In the genomic region with DNA sequence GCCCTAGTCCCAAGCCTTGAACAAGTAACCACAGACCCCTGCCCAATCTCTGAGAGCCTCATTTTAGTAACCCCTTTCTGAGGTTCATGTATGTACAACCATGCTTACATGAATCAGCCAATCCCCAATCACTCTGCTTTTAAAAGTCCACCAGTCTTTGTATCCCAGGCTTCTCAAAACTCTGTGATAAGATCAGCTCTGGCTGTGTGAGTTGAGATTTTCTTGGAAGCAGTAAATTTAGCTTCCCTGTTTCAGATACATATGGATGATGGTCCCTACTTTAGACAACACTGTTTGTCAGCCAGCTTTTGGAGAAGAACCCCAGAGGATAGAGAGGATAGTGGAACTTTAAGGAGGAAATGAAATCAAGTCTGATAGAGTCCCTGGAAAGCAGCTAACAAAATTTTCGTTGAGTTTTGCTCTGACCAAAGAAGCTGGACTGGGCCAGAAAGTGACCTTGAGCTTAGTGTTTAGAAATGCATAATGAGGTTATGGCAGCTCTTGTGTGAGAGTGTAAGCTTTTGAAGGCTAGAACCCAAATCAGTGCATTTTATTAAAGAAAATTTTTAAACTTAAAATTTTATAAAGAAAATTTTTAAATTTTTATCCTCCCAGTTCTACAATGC, we compare ENCODE assay signal across 25 cellular contexts. TPM values are rescaled to one million over a fixed set of nuclear protein-coding genes. Genes with fewer than 3 reads are reported as not detected.
DNase-seq lines count a peak whose midpoint lies in the region; ATAC-seq, FAIRE-seq and TF ChIP-seq lines count a peak whose summit lies in the region.
"Had no signal": no experiment of that assay in that cellular context is flagged by ENCODE, and none has a peak within 500 bp of the region (broad histone marks: within the 10 kb centered on the region; RNA-seq: fewer than 3 reads in every experiment).

No MANE protein-coding gene starts in this region.

- H3K36me3 ChIP-seq in HepG2 (replicated peaks in 1 of 2; ENCODE audit: control insufficient read depth in 1 of 2, insufficient read depth in 2 of 2, low read length in 2 of 2) (peaks cover 2 to 13% of the 10 kb centered on the region in 2 experiments; a peak in 3 of 5 replicates), right lobe of liver (peaks cover 0 to 6% (median 0%) of the 10 kb centered on the region in 4 donors), GM12878 (ENCODE audit: control insufficient read depth in 2 of 2, insufficient read depth in 2 of 2, low read length in 1 of 2) (no peaks in the 10 kb centered on the region), mesenchymal stem cell (ENCODE audit: control insufficient read depth in 1 of 2, insufficient read depth in 2 of 2, low read depth in 1 of 2, low read length in 2 of 2) (peaks cover 0 to 6% of the 10 kb centered on the region in 2 experiments)
- H3K36me3 ChIP-seq: adrenal gland, ovary had no signal

- H2BK12ac ChIP-seq in mesenchymal stem cell (ENCODE audit: low read length in 2 of 2) = no peak overlapping the region

- no peak for ATAC-seq in HepG2
- ATAC-seq in right lobe of liver = no peak
- ATAC-seq in GM12878 = no peak
- no peak for ATAC-seq in foreskin keratinocyte
- ATAC-seq: Right ventricle myocardium inferior, T-cell had no signal

- 0% methylated on average over 1 of the region's 1 CpG for WGBS in HepG2 (ENCODE audit: low lambda C conversion rate)
- 0% methylated on average over 1 of the region's 1 CpG for WGBS in right lobe of liver (ENCODE audit: insufficient coverage, low coverage, low lambda C conversion rate, missing lambda C conversion rate)
- 0% methylated on average over 1 of the region's 1 CpG for WGBS in GM12878 (ENCODE audit: insufficient coverage, insufficient replicate concordance, low lambda C conversion rate, missing lambda C conversion rate)
- 48% methylated on average over 1 of the region's 1 CpG for WGBS in mesenchymal stem cell

- H2BK5ac ChIP-seq in mesenchymal stem cell (ENCODE audit: low read depth, low read length, poor library complexity, severe bottlenecking) = no peak overlapping the region

- TF ChIP-seq CTCF in HepG2 (CRISPR knock-in tag; IDR thresholded peaks at IDR 0.05) (no peak), right lobe of liver (IDR thresholded peaks at IDR 0.05) (no peak), GM12878 (IDR thresholded peaks at IDR 0.05 in 2 of 3, conservative IDR thresholded peaks at IDR 0.05 in 1 of 3; ENCODE audit: control insufficient read depth in 2 of 3, extremely low read depth in 1 of 3, insufficient read depth in 1 of 3, low read depth in 3 of 3, low read length in 3 of 3) (no peak), foreskin keratinocyte (conservative IDR thresholded peaks at IDR 0.05) (no peak)

- peak overlapping the region; percentile 50 for H3K27ac ChIP-seq in HepG2 (ENCODE audit: extremely low read length, insufficient read depth, low read length)
- no peak overlapping the region for H3K27ac ChIP-seq in right lobe of liver
- H3K27ac ChIP-seq in GM12878 (ENCODE audit: control insufficient read depth, insufficient read depth) = peak overlapping the region; percentile 21; the same call in 1 of the 2 replicates
- H3K27ac ChIP-seq in mesenchymal stem cell (ENCODE audit: low read length, poor library complexity, severe bottlenecking) = no peak overlapping the region
- H3K27ac ChIP-seq in foreskin keratinocyte = no peak overlapping the region
- H3K27ac ChIP-seq: BLaER1 treated with 17β-estradiol and CSF1 and Interleukin-3, amounts not matched to agents 10 nM and 100 nM; left ventricle myocardium inferior had no signal

- no peak overlapping the region for H2AFZ ChIP-seq in HepG2 (ENCODE audit: low read length)
- no peak overlapping the region for H2AFZ ChIP-seq in GM12878 (ENCODE audit: control insufficient read depth, low read depth, low read length)
- no peak overlapping the region for H2AFZ ChIP-seq in mesenchymal stem cell (ENCODE audit: low read depth, low read length)

- POLR2A ChIA-PET in HepG2 (lab: Yijun Ruan, JAX) (interaction anchor here (0.9 to 2.0 kb wide), 3 partner anchors 9 to 178 kb away, joined by 4 to 8 read pairs (median 5); a partner anchor contains a TSS), GM12878 (lab: Charles Lee) (interaction anchor here (0.9 kb wide), 1 partner anchor 10 kb away, joined by 3 read pairs; no protein-coding TSS in a partner anchor)

- TF ChIP-seq RAD21 in HepG2 (CRISPR knock-in tag; IDR thresholded peaks at IDR 0.05) (no peak), GM12878 (IDR thresholded peaks at IDR 0.05; ENCODE audit: insufficient read depth, low read depth, low read length) (no peak)

- H3K79me2 ChIP-seq in HepG2 (ENCODE audit: insufficient read depth, low read length) (peaks cover 83% of the 10 kb centered on the region), GM12878 (ENCODE audit: control insufficient read depth, insufficient read depth, low read length) (peaks cover 63% of the 10 kb centered on the region)

- TF ChIP-seq EP300 in HepG2 (IDR thresholded peaks at IDR 0.05; ENCODE audit: low read depth in 2 of 2, low read length in 2 of 2) = no peak
- no peak for TF ChIP-seq EP300 in HepG2 (CRISPR knock-in tag; IDR thresholded peaks at IDR 0.05; ENCODE audit: borderline replicate concordance)
- no peak for TF ChIP-seq EP300 in GM12878 (IDR thresholded peaks at IDR 0.05; ENCODE audit: borderline replicate concordance in 1 of 2, control insufficient read depth in 1 of 2, low read depth in 2 of 2, low read length in 2 of 2)

- H3K14ac ChIP-seq in mesenchymal stem cell (ENCODE audit: low read length in 2 of 2) = no peak overlapping the region

- intact Hi-C loops in HepG2 (cut with micrococcal nuclease; ENCODE audit: unreplicated experiment) = loop anchor here (2.0 kb wide), 1 partner anchor 78 kb away; a partner anchor contains a TSS
- intact Hi-C loops in right lobe of liver (cut with DNase I) = no loop called here
- intact Hi-C loops in GM12878 (cut with micrococcal nuclease; ENCODE audit: unreplicated experiment) = loop anchor here (2.0 kb wide), 1 partner anchor 34 kb away; no protein-coding TSS in a partner anchor

- BruUV-seq in HepG2 (replicated peaks; lab: Mats Ljungman, UMichigan) (no TSS peak), GM12878 (replicated peaks; lab: Mats Ljungman, UMichigan) (no TSS peak)

- no peak overlapping the region for H2BK15ac ChIP-seq in mesenchymal stem cell (ENCODE audit: low read depth, poor library complexity, severe bottlenecking)

- TF ChIP-seq POLR2A in HepG2 (IDR thresholded peaks at IDR 0.05; ENCODE audit: insufficient read depth in 1 of 2, low read depth in 2 of 2, low read length in 2 of 2) (peak in 1 of 2 experiments; percentile 33; a peak in 1 of 4 replicates), right lobe of liver (IDR thresholded peaks at IDR 0.05) (no peak), GM12878 (IDR thresholded peaks at IDR 0.05; ENCODE audit: low read depth, low read length) (no peak)

- H3K4me1 ChIP-seq in HepG2 (ENCODE audit: insufficient read depth, low read length) (peaks cover 88% of the 10 kb centered on the region), right lobe of liver (peaks cover 0 to 16% (median 5%) of the 10 kb centered on the region in 4 donors), GM12878 (ENCODE audit: control insufficient read depth, insufficient read depth, low read length) (peaks cover 6% of the 10 kb centered on the region; the same call in 1 of the 2 replicates), mesenchymal stem cell (ENCODE audit: control insufficient read depth, insufficient read depth, low read depth, low read length) (peaks cover 10% of the 10 kb centered on the region), foreskin keratinocyte (no peaks in the 10 kb centered on the region)

- H4K20me1 ChIP-seq in HepG2 (ENCODE audit: insufficient read depth, low read length) = peaks cover 77% of the 10 kb centered on the region
- no peaks in the 10 kb centered on the region for H4K20me1 ChIP-seq in GM12878 (ENCODE audit: control insufficient read depth, insufficient read depth)

- H3K9me3 ChIP-seq in HepG2 (ENCODE audit: low read length) (no peaks in the 10 kb centered on the region), right lobe of liver (no peaks in the 10 kb centered on the region), GM12878 (replicated peaks; ENCODE audit: control insufficient read depth, insufficient read depth, low read length) (no peaks in the 10 kb centered on the region), mesenchymal stem cell (ENCODE audit: control insufficient read depth, low read length) (no peaks in the 10 kb centered on the region)
- H3K9me3 ChIP-seq: adrenal gland, ovary had no signal

- no peak overlapping the region for H3K23ac ChIP-seq in mesenchymal stem cell (ENCODE audit: low read length in 2 of 2)

- H3K79me1 ChIP-seq in mesenchymal stem cell (replicated peaks; ENCODE audit: low read length, poor library complexity, severe bottlenecking) = no peaks in the 10 kb centered on the region

- H4K91ac ChIP-seq in mesenchymal stem cell (ENCODE audit: low read length) = no peak overlapping the region

- H3K4me3 ChIP-seq in HepG2 (replicated peaks in 1 of 3; ENCODE audit: insufficient read depth in 1 of 3, low read depth in 2 of 3, low read length in 3 of 3) = peak overlapping the region in 1 of 3 experiments; percentile 28; a peak in 1 of 6 replicates
- H3K4me3 ChIP-seq in right lobe of liver = no peak overlapping the region
- no peak overlapping the region for H3K4me3 ChIP-seq in GM12878
- no peak overlapping the region for H3K4me3 ChIP-seq in mesenchymal stem cell (ENCODE audit: insufficient read depth in 1 of 2, low read depth in 1 of 2, low read length in 2 of 2)
- H3K4me3 ChIP-seq: adrenal gland; BLaER1 treated with 17β-estradiol and CSF1 and Interleukin-3, amounts not matched to agents 10 nM and 100 nM; left ventricle myocardium inferior; ovary had no signal

- FAIRE-seq in HepG2 (lab: Jason Lieb, UNC) (no peak), GM12878 (lab: Jason Lieb, UNC) (no peak)
- FAIRE-seq: urothelium cell line had no signal

- no peak overlapping the region for H2AK5ac ChIP-seq in mesenchymal stem cell (ENCODE audit: low read length, severe bottlenecking)

- DNase-seq in HepG2 (ENCODE audit: low spot score) (peak; percentile 29), right lobe of liver (no peak), GM12878 (ENCODE audit: low read depth, low spot score) (no peak), mesenchymal stem cell (peak; percentile 47), foreskin keratinocyte (no peak), NCI-H82 treated with DMSO at 0.1 percent for 48 hours (lab: John Stamatoyannopoulos, UW; ENCODE audit: unreplicated experiment) (no peak), midbrain (lab: John Stamatoyannopoulos, UW) (no peak)
- no peak for DNase-seq in stimulated activated CD4-positive, alpha-beta T cell treated with anti-CD3 and anti-CD28 coated beads, Interleukin-1b, Interleukin-23, amount 100 ng/mL, for 48 hours
- DNase-seq: activated CD4-positive, alpha-beta T cell treated with anti-CD3 and anti-CD28 coated beads, Interleukin-2, amount 10 ng/mL, durations not matched to agents 7 days and 5 days; activated CD8-positive, alpha-beta memory T cell treated with anti-CD3 and anti-CD28 coated beads, Interleukin-2, amount 50 U/mL, for 4 hours; activated effector memory CD4-positive, alpha-beta T cell treated with anti-CD3 and anti-CD28 coated beads, Interleukin-2, amount 50 U/mL, for 16 hours; central memory CD4-positive, alpha-beta T cell; HFFc6; KG1; left ventricle myocardium inferior; NCI-H1105 treated with DMSO at 0.1 percent for 48 hours; NCI-H2107; NCI-H524; ovary; stimulated activated CD4-positive, alpha-beta T cell treated with anti-CD3 and anti-CD28 coated beads, Interleukin-2, amount 100 ng/mL, for 48 hours; T-cell had no signal

- no peak overlapping the region for H2BK120ac ChIP-seq in mesenchymal stem cell (ENCODE audit: low read depth, low read length)

- in situ Hi-C loops in HepG2 (cut with HindIII; ENCODE audit: extremely low pct_ligation_motif_present, low pct_unique_long_range_greater_than_20kb) (no loop called here), GM12878 (cut with MboI) (no loop called here)

- H3K27me3 ChIP-seq in HepG2 (ENCODE audit: control insufficient read depth in 1 of 2, insufficient read depth in 2 of 2, low read length in 2 of 2) (no peaks in the 10 kb centered on the region), right lobe of liver (no peaks in the 10 kb centered on the region), GM12878 (replicated peaks in 1 of 2; ENCODE audit: control insufficient read depth in 2 of 2, insufficient read depth in 2 of 2, low read length in 1 of 2) (no peaks in the 10 kb centered on the region), mesenchymal stem cell (ENCODE audit: control insufficient read depth in 1 of 2, insufficient read depth in 1 of 2, low read length in 2 of 2) (no peaks in the 10 kb centered on the region), foreskin keratinocyte (no peaks in the 10 kb centered on the region)
- H3K27me3 ChIP-seq: adrenal gland; BLaER1 treated with 17β-estradiol and CSF1 and Interleukin-3, amounts not matched to agents 10 nM and 100 nM; ovary had no signal

- peak overlapping the region; percentile 24; the same call in 1 of the 2 replicates for H3K9ac ChIP-seq in HepG2 (ENCODE audit: insufficient read depth, low read depth, low read length)
- peak overlapping the region; percentile 6; the same call in 1 of the 2 replicates for H3K9ac ChIP-seq in GM12878 (ENCODE audit: control insufficient read depth, insufficient read depth, low read length)
- H3K9ac ChIP-seq in mesenchymal stem cell (ENCODE audit: low read length) = no peak overlapping the region
- H3K9ac ChIP-seq: BLaER1 treated with 17β-estradiol and CSF1 and Interleukin-3, amounts not matched to agents 10 nM and 100 nM had no signal

- RAD21 ChIA-PET in GM12878 (lab: Charles Lee; ENCODE audit: unreplicated experiment) = interaction anchor here (0.6 to 1.4 kb wide), 4 partner anchors 13 to 168 kb away, joined by 3 to 4 read pairs (median 3); a partner anchor contains a TSS

- peak overlapping the region; percentile 56 for H3K4me2 ChIP-seq in HepG2 (ENCODE audit: low read depth, low read length)
- H3K4me2 ChIP-seq in GM12878 (ENCODE audit: control insufficient read depth, insufficient read depth) = peak overlapping the region; percentile 50; the same call in 1 of the 2 replicates
- no peak overlapping the region for H3K4me2 ChIP-seq in mesenchymal stem cell (ENCODE audit: low read length, poor library complexity, severe bottlenecking)

- H4K8ac ChIP-seq in mesenchymal stem cell (ENCODE audit: low read length) = no peak overlapping the region

- H3K18ac ChIP-seq in mesenchymal stem cell (ENCODE audit: low read depth in 1 of 2, low read length in 2 of 2) = no peak overlapping the region

- no peak overlapping the region for H3K4ac ChIP-seq in mesenchymal stem cell (ENCODE audit: low read depth in 1 of 2, low read length in 2 of 2)

- CTCF ChIA-PET in HepG2 (lab: Yijun Ruan, JAX; ENCODE audit: low intra/inter-chr PET ratio, low total read pairs) (no interaction called here), GM12878 (lab: Yijun Ruan, JAX) (interaction anchor here (0.7 to 1.4 kb wide), 5 partner anchors 18 to 78 kb away, joined by 3 to 6 read pairs (median 3); a partner anchor contains a TSS)

- SMC1A ChIA-PET in GM12878 (lab: Charles Lee; ENCODE audit: uncharacterized antibody, unreplicated experiment) = interaction anchor here (1.2 to 2.4 kb wide), 6 partner anchors 10 to 78 kb away, joined by 3 to 11 read pairs (median 8); a partner anchor contains a TSS

RNA-seq across cellular contexts. Expression of a gene that starts 3.7 kb away (rescaled TPM):
- total RNA-seq in HepG2 (2016; rRNA removed; fragmentation: Illumina TruSeq; extraction: Trizol) = 25.5 and 28.6 TPM in 2 replicates
- 2.3 TPM in 2 replicates for total RNA-seq in HepG2 (2016; cell fraction: cytosol; rRNA removed; fragmentation: Illumina TruSeq; extraction: Trizol; ENCODE audit: low read depth)
- total RNA-seq in HepG2 (2016; cell fraction: insoluble cytoplasmic fraction; rRNA removed; fragmentation: Illumina TruSeq; extraction: Trizol) = 23.8 and 24.2 TPM in 2 replicates
- 11.9 and 13.0 TPM in 2 replicates for total RNA-seq in HepG2 (2016; cell fraction: membrane; rRNA removed; fragmentation: Illumina TruSeq; extraction: Trizol)
- 17.1 and 18.2 TPM in 2 replicates for total RNA-seq in HepG2 (2016; cell fraction: nucleus; rRNA removed; fragmentation: Illumina TruSeq; extraction: Trizol)
- 9.9 and 10.8 TPM in 2 replicates for polyA plus RNA-seq in HepG2 (2011; rRNA removed)
- 8.0 and 8.3 TPM in 2 replicates for polyA plus RNA-seq in HepG2 (2011; cell fraction: cytosol; rRNA removed)
- polyA plus RNA-seq in HepG2 (2011; cell fraction: nucleus; rRNA removed) = 12.3 and 13.9 TPM in 2 replicates
- polyA plus RNA-seq in HepG2 (2012) = 15.1 and 15.4 TPM in 2 replicates
- 0.66 and 0.67 TPM in 2 replicates for polyA plus RNA-seq in HepG2 (2016; cell fraction: cytosol; fragmentation: Illumina TruSeq; extraction: Trizol; ENCODE audit: low read depth)
- 17.6 and 18.3 TPM in 2 replicates for polyA plus RNA-seq in HepG2 (2016; cell fraction: insoluble cytoplasmic fraction; fragmentation: Illumina TruSeq; extraction: Trizol; ENCODE audit: low read depth)
- polyA plus RNA-seq in HepG2 (2016; cell fraction: membrane; fragmentation: Illumina TruSeq; extraction: Trizol; ENCODE audit: low read depth) = 4.1 and 4.5 TPM in 2 replicates
- polyA plus RNA-seq in HepG2 (2016; cell fraction: nucleus; fragmentation: Illumina TruSeq; extraction: Trizol; ENCODE audit: insufficient read depth, low read depth) = 21.2 and 21.4 TPM in 2 replicates
- polyA minus RNA-seq in HepG2 (2011; rRNA and poly(A)+ RNA removed; ENCODE audit: low replicate concordance) = 36.7 and 42.7 TPM in 2 replicates
- polyA minus RNA-seq in HepG2 (2011; cell fraction: cytosol; rRNA and poly(A)+ RNA removed) = 14.4 and 15.4 TPM in 2 replicates
- polyA minus RNA-seq in HepG2 (2011; cell fraction: nucleus; rRNA and poly(A)+ RNA removed) = 32.1 and 32.2 TPM in 2 replicates
- 1 to 10 TPM; 4.4 to 9.9 (median 7.7) TPM for total RNA-seq in right lobe of liver
- 18.5 and 22.4 TPM in 2 replicates for total RNA-seq in GM12878 (2013; cell fraction: nucleolus; rRNA removed)
- total RNA-seq in GM12878 (2014; rRNA removed) = 18.0 and 18.6 TPM in 2 replicates
- 16.2 and 17.8 TPM in 2 replicates for total RNA-seq in GM12878 (2014; rRNA removed; fragmentation: Illumina TruSeq; extraction: Trizol)
- 25.1 and 26.7 TPM in 2 replicates for total RNA-seq in GM12878 (2021)
- 10.7 TPM for polyA plus RNA-seq in GM12878 (2011; ENCODE audit: low read depth)
- polyA plus RNA-seq in GM12878 (2011; rRNA removed) = 9.9 and 14.1 TPM in 2 replicates
- 9.0 and 10.5 TPM in 2 replicates for polyA plus RNA-seq in GM12878 (2011; cell fraction: cytosol; rRNA removed)
- polyA plus RNA-seq in GM12878 (2011; cell fraction: nucleus; rRNA removed) = 7.1 and 9.9 TPM in 2 replicates
- polyA plus RNA-seq in GM12878 (2012) = 8.5 and 12.8 TPM in 2 replicates
- polyA plus RNA-seq in GM12878 (2014; fragmentation: Illumina TruSeq; extraction: Trizol) = 18.2 and 20.0 TPM in 2 replicates
- polyA plus RNA-seq in GM12878 (2014; fragmentation: Nextera tagmentation; extraction: Ambion mirVana) = 10 to 100 TPM in 1 of 2 experiments, 1 to 10 TPM in 1; 6.9 to 13.1 TPM
- 12.8 and 13.0 TPM in 2 replicates for polyA plus RNA-seq in GM12878 (2014; rRNA removed)
- polyA plus RNA-seq in GM12878 (2016; fragmentation: Nextera tagmentation; extraction: Ambion mirVana) = 1 to 10 TPM; 3.7 to 9.3 TPM
- polyA minus RNA-seq in GM12878 (2011; rRNA and poly(A)+ RNA removed) = 18.7 and 22.1 TPM in 2 replicates
- polyA minus RNA-seq in GM12878 (2011; cell fraction: cytosol; rRNA and poly(A)+ RNA removed) = 7.6 and 9.5 TPM in 2 replicates
- polyA minus RNA-seq in GM12878 (2011; cell fraction: nucleus; rRNA and poly(A)+ RNA removed) = 5.7 and 9.7 TPM in 2 replicates
- polyA plus RNA-seq in mesenchymal stem cell (2013, experiment 1 of 2) = 13.5 TPM
- 14.4 TPM for polyA plus RNA-seq in mesenchymal stem cell (2013, experiment 2 of 2)
- 23.6 and 23.9 TPM in 2 replicates for total RNA-seq in foreskin keratinocyte
- 5.7 and 7.0 TPM in 2 replicates for polyA plus RNA-seq in foreskin keratinocyte

Comparison
In these comparisons a context has a peak if more than half of its experiments do, and no peak if none do; other contexts are left out.
1. DNase-seq: peak in HepG2 (single experiment) and mesenchymal stem cell (single experiment); none in right lobe of liver (0 of 3), GM12878 (single experiment), foreskin keratinocyte (0 of 2), NCI-H82 treated with DMSO at 0.1 percent for 48 hours (single experiment), stimulated activated CD4-positive, alpha-beta T cell treated with anti-CD3 and anti-CD28 coated beads, Interleukin-1b, Interleukin-23, amount 100 ng/mL, for 48 hours (single experiment) and midbrain (single experiment).
2. H3K27ac ChIP-seq: peak in HepG2 (single experiment) and GM12878 (single experiment); none in right lobe of liver (0 of 3), mesenchymal stem cell (single experiment) and foreskin keratinocyte (single experiment).
3. intact Hi-C loops: an anchor here in HepG2 (2.0 kb wide) and GM12878 (2.0 kb wide); none called in right lobe of liver.